Comparison of ENCODE assay signal across 12 cellular contexts in the genomic region with DNA sequence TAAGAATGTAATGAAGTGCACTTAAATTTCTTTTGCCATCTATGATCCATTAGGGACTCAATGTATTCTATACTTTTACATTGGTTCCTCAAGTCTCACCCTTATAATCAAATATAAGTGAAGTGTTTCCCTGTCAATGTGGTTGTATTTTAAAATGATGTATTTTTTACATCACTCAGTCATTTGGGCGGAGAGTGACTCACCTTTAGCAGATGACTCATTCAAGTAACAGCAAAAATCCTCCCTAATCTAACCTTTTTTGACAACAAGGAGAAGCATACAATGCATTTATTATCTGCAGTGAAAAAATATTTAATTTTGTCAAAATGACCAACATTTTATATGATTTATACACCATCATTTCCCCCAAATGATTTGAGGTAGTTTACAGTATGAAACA.
DNase-seq lines count a peak whose midpoint lies in the region; ATAC-seq and TF ChIP-seq lines count a peak whose summit lies in the region.
"Had no signal": no experiment of that assay in that cellular context is flagged by ENCODE, and none has a peak within 500 bp of the region (broad histone marks: within the 10 kb centered on the region; RNA-seq: fewer than 3 reads in every experiment).

No MANE protein-coding gene starts in this region.

- H3K9me3 ChIP-seq in thyroid gland (no peaks in the 10 kb centered on the region), WERI-Rb-1 (ENCODE audit: severe bottlenecking) (no peaks in the 10 kb centered on the region)
- H3K9me3 ChIP-seq: sigmoid colon had no signal

- no peak for TF ChIP-seq POLR2A in thyroid gland (IDR thresholded peaks at IDR 0.05)

- ATAC-seq in HG02610 (IDR thresholded peaks at IDR 0.05; ENCODE audit: unreplicated experiment): peak; percentile 63
- ATAC-seq: activated CD8-positive, alpha-beta memory T cell treated with anti-CD3 and anti-CD28 coated beads, Interleukin-2, amount 10 ng/mL, durations not matched to agents 7 days and 5 days had no signal

- H3K27ac ChIP-seq in thyroid gland (no peak overlapping the region), WERI-Rb-1 (no peak overlapping the region)
- H3K27ac ChIP-seq: sigmoid colon had no signal

- no peaks in the 10 kb centered on the region for H3K36me3 ChIP-seq in thyroid gland
- no peaks in the 10 kb centered on the region for H3K36me3 ChIP-seq in WERI-Rb-1

- H3K27me3 ChIP-seq in thyroid gland (no peaks in the 10 kb centered on the region), WERI-Rb-1 (ENCODE audit: insufficient read depth, low read depth, severe bottlenecking) (no peaks in the 10 kb centered on the region)
- H3K27me3 ChIP-seq: sigmoid colon had no signal

- H3K4me3 ChIP-seq in thyroid gland (replicated peaks in 1 of 3) (no peak overlapping the region), WERI-Rb-1 (ENCODE audit: low read depth, low read length) (no peak overlapping the region)
- H3K4me3 ChIP-seq: sigmoid colon had no signal

- H3K4me1 ChIP-seq in thyroid gland: no peaks in the 10 kb centered on the region
- H3K4me1 ChIP-seq: sigmoid colon had no signal

- 93 to 97% methylated on average over 1 of the region's 1 CpG for WGBS in thyroid gland, 2 donors

- intact Hi-C loops in thyroid gland (cut with DNase I): no loop called here

- peak; percentile 35 for DNase-seq in EH (ENCODE audit: low read depth)
- DNase-seq in SW 1271 (lab: John Stamatoyannopoulos, UW): peak; percentile 7 to 46
- DNase-seq in glomerular visceral epithelial cell (ENCODE audit: extremely low spot score): peak; percentile 27
- DNase-seq in thyroid gland: no peak
- no peak for DNase-seq in WERI-Rb-1
- no peak for DNase-seq in NCI-H2171 treated with DMSO at 0.1 percent for 48 hours (lab: John Stamatoyannopoulos, UW)
- DNase-seq: activated CD8-positive, alpha-beta memory T cell treated with anti-CD3 and anti-CD28 coated beads, Interleukin-2, amount 10 ng/mL, durations not matched to agents 7 days and 5 days; effector CD4-positive, alpha-beta T cell; glutamatergic neuron; sigmoid colon; T1000 had no signal

- TF ChIP-seq CTCF in thyroid gland (IDR thresholded peaks at IDR 0.05) (no peak), WERI-Rb-1 (IDR thresholded peaks at IDR 0.05; ENCODE audit: low read depth, low read length) (no peak)

Comparison
In these comparisons a context has a peak if more than half of its experiments do, and no peak if none do; other contexts are left out.
1. DNase-seq: peak in EH (single experiment), SW 1271 (2 of 2) and glomerular visceral epithelial cell (single experiment); none in thyroid gland (0 of 2), WERI-Rb-1 (single experiment) and NCI-H2171 treated with DMSO at 0.1 percent for 48 hours (single experiment).